8 cellular contexts compared by ENCODE assay signal in genomic region chr9:127158995-127159801, GRCh38. TPM values are rescaled to one million over a fixed set of nuclear protein-coding genes. Genes with fewer than 3 reads are reported as not detected.
DNase-seq lines count a peak whose midpoint lies in the region; ATAC-seq, FAIRE-seq and TF ChIP-seq lines count a peak whose summit lies in the region.

No MANE protein-coding gene starts in this region.

- no peak overlapping the region for H2BK5ac ChIP-seq in neuronal stem cell (ENCODE audit: low read length)

- TF ChIP-seq POLR2A in GM12892 (IDR thresholded peaks at IDR 0.05; ENCODE audit: low read depth, low read length), result no peak

- FAIRE-seq in GM12892 (lab: Jason Lieb, UNC), result no peak

- H3K4me3 Mint-ChIP-seq in Caco-2 (ENCODE audit: unreplicated experiment), result peak overlapping the region; percentile 36

- H3K9me3 Mint-ChIP-seq in Caco-2 (ENCODE audit: unreplicated experiment), result no peaks in the 10 kb centered on the region

- no peak overlapping the region for H4K8ac ChIP-seq in neuronal stem cell (ENCODE audit: low read depth, low read length)

- H3K36me3 ChIP-seq in Caco-2 (ENCODE audit: control insufficient read depth, insufficient read depth, low read length) (no peaks in the 10 kb centered on the region), Panc1 (ENCODE audit: control insufficient read depth, insufficient read depth, low read length) (no peaks in the 10 kb centered on the region), neuronal stem cell (replicated peaks in 1 of 2; ENCODE audit: control insufficient read depth in 2 of 2, insufficient read depth in 2 of 2, low read length in 2 of 2) (no peaks in the 10 kb centered on the region)

- intact Hi-C loops in Caco-2 (cut with micrococcal nuclease; ENCODE audit: unreplicated experiment), result loop anchor here (1.0 to 2.0 kb wide), 5 partner anchors 30 to 219 kb away; no protein-coding TSS in a partner anchor
- intact Hi-C loops in Panc1 (cut with micrococcal nuclease; ENCODE audit: unreplicated experiment), result no loop called here

- peak overlapping the region; percentile 50 for H3K18ac ChIP-seq in neuronal stem cell (ENCODE audit: low read length)

- H2AFZ ChIP-seq in neuronal stem cell (ENCODE audit: low read length), result peak overlapping the region; percentile 74

- H2BK15ac ChIP-seq in neuronal stem cell (ENCODE audit: low read length), result no peak overlapping the region

- TF ChIP-seq CTCF in Caco-2 (IDR thresholded peaks at IDR 0.05; ENCODE audit: insufficient read depth in 1 of 2, low read depth in 1 of 2, low read length in 1 of 2, severe bottlenecking in 1 of 2, unreplicated experiment in 1 of 2) (peak; percentile 37 to 79), Panc1 (IDR thresholded peaks at IDR 0.05) (no peak)

- H3K27me3 Mint-ChIP-seq in Caco-2 (ENCODE audit: insufficient read depth, unreplicated experiment), result no peaks in the 10 kb centered on the region

- H3K27me3 ChIP-seq in Caco-2 (replicated peaks; ENCODE audit: control insufficient read depth, insufficient read depth, low read length), result no peaks in the 10 kb centered on the region
- H3K27me3 ChIP-seq in Panc1 (ENCODE audit: control insufficient read depth, insufficient read depth, low read length), result no peaks in the 10 kb centered on the region
- no peaks in the 10 kb centered on the region for H3K27me3 ChIP-seq in neuronal stem cell (ENCODE audit: control insufficient read depth in 3 of 3, insufficient read depth in 3 of 3, low read depth in 1 of 3, low read length in 3 of 3)

- H3K27ac ChIP-seq in Panc1 (ENCODE audit: low read length) (no peak overlapping the region), neuronal stem cell (replicated peaks; ENCODE audit: low read length) (no peak overlapping the region)

- CTCF ChIA-PET in Caco-2 (lab: Charles Lee) (interaction anchor here (0.6 to 2.3 kb wide), 7 partner anchors 65 to 223 kb away, joined by 3 to 17 read pairs (median 3); no protein-coding TSS in a partner anchor), Panc1 (lab: Charles Lee) (no interaction called here)

- H3K9me3 ChIP-seq in Caco-2 (no peaks in the 10 kb centered on the region), Panc1 (ENCODE audit: control insufficient read depth, insufficient read depth, low read depth, low read length) (no peaks in the 10 kb centered on the region), neuronal stem cell (replicated peaks in 1 of 2; ENCODE audit: control insufficient read depth in 2 of 2, insufficient read depth in 1 of 2, low read depth in 1 of 2, low read length in 2 of 2) (no peaks in the 10 kb centered on the region)

- peak overlapping the region; percentile 81 for H3K27ac Mint-ChIP-seq in Caco-2 (ENCODE audit: unreplicated experiment)

- no peak overlapping the region for H2AK5ac ChIP-seq in neuronal stem cell (ENCODE audit: low read depth, low read length)

- no peak overlapping the region for H3K4me2 ChIP-seq in neuronal stem cell (ENCODE audit: insufficient read depth, low read length, poor library complexity, severe bottlenecking)

- in situ Hi-C loops in Panc1 (cut with HindIII; ENCODE audit: low pct_unique_long_range_greater_than_20kb, low sequenced_read_pairs), result no loop called here

- H2BK120ac ChIP-seq in neuronal stem cell (ENCODE audit: low read depth, low read length), result no peak overlapping the region

- H3K23ac ChIP-seq in neuronal stem cell (ENCODE audit: low read depth, low read length, poor library complexity), result no peak overlapping the region

- no peak overlapping the region for H3K9ac ChIP-seq in neuronal stem cell (ENCODE audit: low read depth, low read length, poor library complexity)

- peaks cover 15% of the 10 kb centered on the region for H3K4me1 ChIP-seq in Caco-2
- peaks cover 4% of the 10 kb centered on the region; the same call in 1 of the 2 replicates for H3K4me1 ChIP-seq in Panc1 (ENCODE audit: control insufficient read depth, insufficient read depth, low read length)
- peaks cover 4 to 17% of the 10 kb centered on the region in 2 donors for H3K4me1 ChIP-seq in neuronal stem cell (ENCODE audit: control insufficient read depth in 2 of 2, insufficient read depth in 1 of 2, low read depth in 1 of 2, low read length in 2 of 2)

- H4K91ac ChIP-seq in neuronal stem cell (ENCODE audit: low read depth, low read length, poor library complexity), result no peak overlapping the region

- ATAC-seq in Panc1 (peak; percentile 65; the same call in 1 of the 2 replicates), HG02623 (IDR thresholded peaks at IDR 0.05; ENCODE audit: unreplicated experiment) (no peak)

- no TSS peak for BruUV-seq in Caco-2 (replicated peaks; lab: Mats Ljungman, UMichigan)
- no TSS peak for BruUV-seq in Panc1 (replicated peaks; lab: Mats Ljungman, UMichigan)

- no CpG with 5 or more reads among the region's 7 CpGs for WGBS in neuronal stem cell (ENCODE audit: extremely low coverage in 2 of 2, insufficient read length in 2 of 2, insufficient replicate concordance in 1 of 2), 2 donors

- H3K36me3 Mint-ChIP-seq in Caco-2 (ENCODE audit: insufficient read depth, unreplicated experiment), result no peaks in the 10 kb centered on the region

- no peak overlapping the region for H2BK12ac ChIP-seq in neuronal stem cell (ENCODE audit: low read length)

- DNase-seq in Caco-2 (peak; percentile 81 to 90), Panc1 (ENCODE audit: low read depth, low spot score) (peak; percentile 46), fibroblast of gingiva (ENCODE audit: low read depth) (peak; percentile 72), neuronal stem cell (ENCODE audit: low spot score) (peak; percentile 21), AML-193 (lab: John Stamatoyannopoulos, UW) (no peak), OCI-M1 (lab: John Stamatoyannopoulos, UW) (no peak), GM12892 (ENCODE audit: insufficient read length) (no peak)

- POLR2A ChIA-PET in Caco-2 (lab: Charles Lee), result interaction anchor here (0.9 kb wide), 1 partner anchor 38 kb away, joined by 3 read pairs; no protein-coding TSS in a partner anchor
- POLR2A ChIA-PET in Panc1 (lab: Charles Lee), result no interaction called here

- H3K79me1 ChIP-seq in neuronal stem cell (ENCODE audit: low read depth, low read length), result peaks cover 3% of the 10 kb centered on the region

- H3K14ac ChIP-seq in neuronal stem cell (ENCODE audit: low read length), result no peak overlapping the region

- H3K4ac ChIP-seq in neuronal stem cell (ENCODE audit: low read length), result no peak overlapping the region

- H3K4me1 Mint-ChIP-seq in Caco-2 (ENCODE audit: low read depth, unreplicated experiment), result peaks cover 16% of the 10 kb centered on the region

- H3K4me3 ChIP-seq in Caco-2 (ENCODE audit: low read depth, low read length), result no peak overlapping the region
- no peak overlapping the region for H3K4me3 ChIP-seq in Panc1 (ENCODE audit: low read depth in 2 of 2, low read length in 2 of 2)
- H3K4me3 ChIP-seq in neuronal stem cell (ENCODE audit: low read length in 2 of 2), result no peak overlapping the region

RNA-seq across cellular contexts. Expression of gene ANGPTL2, which starts 36.8 kb away (rescaled TPM):
- not detected in 2 replicates for total RNA-seq in Caco-2 (2022)
- total RNA-seq in Panc1 (2021; ENCODE audit: unreplicated experiment), result 0.08 TPM
- not detected for polyA plus RNA-seq in Panc1 (2012; ENCODE audit: insufficient read length)
- polyA plus RNA-seq in neuronal stem cell (2013, experiment 1 of 2), result 13.6 TPM
- 14.2 TPM for polyA plus RNA-seq in neuronal stem cell (2013, experiment 2 of 2)
- 0.11 TPM for polyA plus RNA-seq in GM12892 (2012; ENCODE audit: missing spikeins)

Comparison
In these comparisons a context has a peak if more than half of its experiments do, and no peak if none do; other contexts are left out.
1. DNase-seq: peak in Caco-2 (2 of 2), Panc1 (single experiment), fibroblast of gingiva (single experiment) and neuronal stem cell (single experiment); none in AML-193 (0 of 2), OCI-M1 (single experiment) and GM12892 (single experiment).